Comparison of ENCODE assay signal across 30 cellular contexts in the genomic region with DNA sequence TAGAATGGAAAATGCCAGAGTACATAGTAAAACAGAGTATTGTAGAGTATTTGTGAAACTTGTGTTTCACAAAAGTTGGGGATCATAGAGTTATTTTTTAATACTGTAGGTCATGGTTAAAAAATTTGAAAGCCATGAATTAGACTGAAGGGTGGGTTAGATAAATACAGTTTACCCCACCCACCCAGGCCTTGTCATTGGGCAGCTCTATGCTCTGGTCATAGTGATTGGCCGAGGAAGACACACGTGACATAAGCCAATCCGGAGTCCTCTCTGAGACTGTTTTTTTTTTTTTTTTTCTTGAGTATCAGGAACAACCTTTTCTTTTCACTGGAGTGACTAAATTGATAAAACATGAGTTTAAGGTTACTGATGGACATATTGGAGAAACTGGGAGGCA.
"Had no signal": no experiment of that assay in that cellular context is flagged by ENCODE, and none has a peak within 500 bp of the region (broad histone marks: within the 10 kb centered on the region; RNA-seq: fewer than 3 reads in every experiment).

No MANE protein-coding gene starts in this region.

- H3K36me3 ChIP-seq: adrenal gland, esophagus muscularis mucosa, gastrocnemius medialis, heart left ventricle had no signal

- H3K9me3 ChIP-seq: adrenal gland, body of pancreas, esophagus muscularis mucosa, gastrocnemius medialis, heart left ventricle had no signal

- H3K27ac ChIP-seq: adrenal gland, body of pancreas, esophagus muscularis mucosa, foreskin keratinocyte, gastrocnemius medialis, heart left ventricle had no signal

- H3K4me3 ChIP-seq: adrenal gland, body of pancreas, esophagus muscularis mucosa, gastrocnemius medialis, heart left ventricle had no signal

- H3K27me3 ChIP-seq: adrenal gland, body of pancreas, esophagus muscularis mucosa, foreskin keratinocyte had no signal

- DNase-seq: activated CD4-positive, alpha-beta memory T cell treated with anti-CD3 and anti-CD28 coated beads for 36 hours; activated CD4-positive, alpha-beta T cell treated with anti-CD3 and anti-CD28 coated beads for 36 hours; activated CD4-positive, alpha-beta T cell treated with anti-CD3 and anti-CD28 coated beads, Interleukin-2, amount 10 ng/mL, durations not matched to agents 24 days and 14 days; activated CD4-positive, CD25-positive, alpha-beta regulatory T cell; activated CD4-positive, CD25-positive, alpha-beta regulatory T cell treated with anti-CD3 and anti-CD28 coated beads, Interleukin-2, amount 50 U/mL, for 72 hours; activated CD8-positive, alpha-beta memory T cell treated with anti-CD3 and anti-CD28 coated beads, Interleukin-2, amount 10 ng/mL, durations not matched to agents 7 days and 5 days; activated CD8-positive, alpha-beta memory T cell treated with anti-CD3 and anti-CD28 coated beads, Interleukin-2, amount 50 U/mL, for 4 hours; activated CD8-positive, alpha-beta T cell treated with anti-CD3 and anti-CD28 coated beads, Interleukin-2, amount 10 ng/mL, durations not matched to agents 7 days and 5 days; activated effector memory CD4-positive, alpha-beta T cell treated with Interleukin-2 at 50 U/mL for 16 hours; activated gamma-delta T cell treated with Interleukin-2 at 50 U/mL for 16 hours; activated naive CD4-positive, alpha-beta T cell treated with anti-CD3 and anti-CD28 coated beads, Interleukin-2, amount 50 U/mL, for 16 hours; activated naive CD4-positive, alpha-beta T cell treated with Interleukin-2 at 50 U/mL for 16 hours; activated T-cell treated with anti-CD3 and anti-CD28 coated beads, Interleukin-2, amount 50 U/mL, for 1 hour; adrenal gland; aorta; body of pancreas; cortex of kidney; dermis blood vessel endothelial cell; effector CD4-positive, alpha-beta T cell; effector memory CD8-positive, alpha-beta T cell; erythroblast; foreskin keratinocyte; gastrocnemius medialis; glutamatergic neuron; heart left ventricle; T-helper 1 cell; T-helper 17 cell; T1000 had no signal

- H3K4me1 ChIP-seq: adrenal gland, body of pancreas, esophagus muscularis mucosa, foreskin keratinocyte, gastrocnemius medialis, heart left ventricle had no signal

- ATAC-seq: activated CD4-positive, alpha-beta T cell treated with anti-CD3 and anti-CD28 coated beads for 36 hours; activated CD8-positive, alpha-beta memory T cell treated with anti-CD3 and anti-CD28 coated beads, Interleukin-2, amount 10 ng/mL, durations not matched to agents 7 days and 5 days; activated CD8-positive, alpha-beta T cell treated with anti-CD3 and anti-CD28 coated beads, Interleukin-2, amount 10 ng/mL, durations not matched to agents 7 days and 5 days; activated T-helper 17 cell treated with anti-CD3 and anti-CD28 coated beads, Interleukin-2, amount 50 U/mL, for 72 hours; body of pancreas; effector memory CD8-positive, alpha-beta T cell; foreskin keratinocyte; gastrocnemius medialis; heart left ventricle; T-helper 17 cell had no signal
